In the genomic region with DNA sequence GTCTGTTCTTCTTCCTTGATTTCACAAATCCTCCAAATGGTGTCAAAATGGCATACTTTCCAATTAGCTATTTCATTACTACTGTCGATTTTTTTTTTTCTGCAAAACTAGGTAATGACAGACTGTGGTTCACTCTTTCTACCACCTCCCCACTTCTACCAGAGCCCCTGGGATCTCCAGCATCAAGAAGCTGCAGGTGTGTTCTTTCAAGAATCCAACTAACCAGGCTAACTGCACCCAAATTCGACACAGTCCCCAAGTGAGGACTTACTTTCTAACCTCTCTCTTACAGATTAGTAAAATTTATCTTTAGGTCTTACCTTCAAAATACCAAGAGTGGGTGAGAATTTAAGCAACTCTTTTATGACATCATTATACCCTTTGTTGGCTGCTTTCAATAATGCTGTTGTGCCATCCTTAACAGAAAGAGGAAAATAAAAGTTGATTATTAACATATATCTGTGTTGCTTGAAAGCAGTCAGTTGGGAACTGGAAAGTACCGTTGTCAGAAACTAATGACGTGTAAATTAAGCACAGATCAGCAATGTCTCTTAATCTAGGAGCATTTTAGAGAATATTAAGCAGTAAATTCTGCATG, we compare ENCODE assay signal across 13 cellular contexts. TPM values are rescaled to one million over a fixed set of nuclear protein-coding genes. Genes with fewer than 3 reads are reported as not detected.
DNase-seq lines count a peak whose midpoint lies in the region; ATAC-seq, FAIRE-seq and TF ChIP-seq lines count a peak whose summit lies in the region.
"Had no signal": no experiment of that assay in that cellular context is flagged by ENCODE, and none has a peak within 500 bp of the region (broad histone marks: within the 10 kb centered on the region; RNA-seq: fewer than 3 reads in every experiment).

No MANE protein-coding gene starts in this region.

- no peak for FAIRE-seq in kidney (lab: Jason Lieb, UNC)
- FAIRE-seq: K562 had no signal

- H3K9me3 ChIP-seq in kidney (ENCODE audit: control insufficient read depth in 1 of 2, low read length in 2 of 2) (no peaks in the 10 kb centered on the region), thyroid gland (no peaks in the 10 kb centered on the region)
- H3K9me3 ChIP-seq: BLaER1 had no signal

- peak; percentile 54 for DNase-seq in GM13977 (ENCODE audit: low spot score)
- DNase-seq in kidney, result no peak
- DNase-seq in NCI-H2171 treated with DMSO at 0.1 percent for 48 hours (lab: John Stamatoyannopoulos, UW), result no peak
- no peak for DNase-seq in A172 (ENCODE audit: low spot score)
- DNase-seq in iPS-NIHi11 (ENCODE audit: low spot score), result no peak
- no peak for DNase-seq in thyroid gland
- DNase-seq: activated naive CD8-positive, alpha-beta T cell treated with anti-CD3 and anti-CD28 coated beads, Interleukin-2, amount 10 ng/mL, durations not matched to agents 7 days and 5 days; NCI-H446 treated with DMSO at 0.1 percent for 48 hours; stimulated activated naive CD4-positive, alpha-beta T cell had no signal

- TF ChIP-seq CTCF in GM13977 (IDR thresholded peaks at IDR 0.05; ENCODE audit: extremely low read depth, insufficient read depth, missing control alignments) (no peak), kidney (IDR thresholded peaks at IDR 0.05; ENCODE audit: borderline replicate concordance, extremely low read depth, insufficient read depth) (no peak), thyroid gland (IDR thresholded peaks at IDR 0.05) (no peak)

- no peak overlapping the region for H3K4me3 ChIP-seq in kidney (ENCODE audit: low read length in 2 of 2)
- H3K4me3 ChIP-seq in thyroid gland (replicated peaks in 1 of 3), result no peak overlapping the region
- H3K4me3 ChIP-seq: BLaER1, K562 had no signal

- intact Hi-C loops in kidney (cut with DNase I) (no loop called here), thyroid gland (cut with DNase I) (no loop called here)

- H3K27ac ChIP-seq in kidney (ENCODE audit: low read depth in 2 of 2, low read length in 2 of 2) (peak overlapping the region; percentile 18 to 77), thyroid gland (no peak overlapping the region)
- H3K27ac ChIP-seq: BLaER1 had no signal

- H3K4me1 ChIP-seq in kidney (ENCODE audit: control insufficient read depth in 1 of 2, insufficient read depth in 1 of 2, low read depth in 1 of 2, low read length in 2 of 2) (peaks cover 5 to 11% of the 10 kb centered on the region in 2 donors), thyroid gland (peaks cover 4 to 10% of the 10 kb centered on the region in 2 donors)

- no peak for TF ChIP-seq POLR2A in thyroid gland (IDR thresholded peaks at IDR 0.05)

- in situ Hi-C loops in GM13977 (cut with MboI; ENCODE audit: low pct_unique_long_range_greater_than_20kb, low sequenced_read_pairs, unreplicated experiment), result no loop called here

- ATAC-seq in GM19468 (IDR thresholded peaks at IDR 0.05; ENCODE audit: extremely low read depth, unreplicated experiment), result peak; percentile 60
- peak; percentile 56 for ATAC-seq in HG03135 (IDR thresholded peaks at IDR 0.05; ENCODE audit: unreplicated experiment)
- ATAC-seq: K562 had no signal

- H3K27me3 ChIP-seq in thyroid gland, result no peaks in the 10 kb centered on the region

- no peak overlapping the region for H3K9ac ChIP-seq in kidney (ENCODE audit: low read length in 2 of 2)
- H3K9ac ChIP-seq: BLaER1 had no signal

- 82 to 86% methylated on average over 4 of the region's 4 CpGs for WGBS in thyroid gland, 2 donors

- H3K36me3 ChIP-seq in kidney (ENCODE audit: control insufficient read depth in 1 of 2, insufficient read depth in 2 of 2, low read length in 2 of 2) (no peaks in the 10 kb centered on the region), thyroid gland (no peaks in the 10 kb centered on the region)
- H3K36me3 ChIP-seq: BLaER1 had no signal

RNA-seq across cellular contexts. Expression of a gene that starts 31.2 kb away (rescaled TPM):
- total RNA-seq in kidney (50.2 TPM), thyroid gland (10 to 100 TPM; 32.8 to 68.6 (median 42.0) TPM)
- 16.0 TPM for polyA plus RNA-seq in kidney (ENCODE audit: insufficient read depth, low read depth, low replicate concordance)
- 58.5 and 128 TPM in 2 replicates for total RNA-seq in A172 (2014; rRNA removed; shearing (Covaris generic))

RNA-seq across cellular contexts. Expression of a gene that starts 45.2 kb away (rescaled TPM):
- 4.9 TPM for total RNA-seq in kidney
- polyA plus RNA-seq in kidney (ENCODE audit: insufficient read depth, low read depth, low replicate concordance), result 5.2 TPM
- total RNA-seq in A172 (2014; rRNA removed; shearing (Covaris generic)), result 3.8 and 4.0 TPM in 2 replicates
- 1 to 10 TPM; 3.4 to 6.1 (median 4.5) TPM for total RNA-seq in thyroid gland
- total RNA-seq: activated naive CD8-positive, alpha-beta T cell treated with anti-CD3 and anti-CD28 coated beads, Interleukin-2, amount 10 ng/mL, durations not matched to agents 7 days and 5 days had no signal
- polyA plus RNA-seq: K562 had no signal

Comparison
In these comparisons a context has a peak if more than half of its experiments do, and no peak if none do; other contexts are left out.
1. H3K27ac ChIP-seq: peak in kidney (2 of 2); none in thyroid gland (0 of 3).